Comparison of ENCODE assay signal across 8 cellular contexts in genomic region chrX:133335027-133335426, GRCh38.
DNase-seq lines count a peak whose midpoint lies in the region; ATAC-seq and TF ChIP-seq lines count a peak whose summit lies in the region.

No MANE protein-coding gene starts in this region.

- no peak overlapping the region for H3K4me3 ChIP-seq in cardiac fibroblast (replicated peaks in 1 of 2; ENCODE audit: low read depth in 2 of 2, low read length in 2 of 2)

- peaks cover 41% of the 10 kb centered on the region for H3K27me3 Mint-ChIP-seq in activated T-cell treated with anti-CD3 and anti-CD28 coated beads, Interleukin-2, amount 50 U/mL, for 72 hours (ENCODE audit: low read depth)

- H3K9me3 Mint-ChIP-seq in activated T-cell treated with anti-CD3 and anti-CD28 coated beads, Interleukin-2, amount 50 U/mL, for 72 hours = no peaks in the 10 kb centered on the region

- H3K4me1 Mint-ChIP-seq in activated T-cell treated with anti-CD3 and anti-CD28 coated beads, Interleukin-2, amount 50 U/mL, for 72 hours (ENCODE audit: low read depth) = no peaks in the 10 kb centered on the region

- no peak overlapping the region for H3K4me3 Mint-ChIP-seq in activated T-cell treated with anti-CD3 and anti-CD28 coated beads, Interleukin-2, amount 50 U/mL, for 72 hours

- no peak overlapping the region for H3K27ac Mint-ChIP-seq in activated T-cell treated with anti-CD3 and anti-CD28 coated beads, Interleukin-2, amount 50 U/mL, for 72 hours

- peak; percentile 6 to 7 for DNase-seq in activated T-cell treated with anti-CD3 and anti-CD28 coated beads, Interleukin-2, amount 50 U/mL, for 72 hours
- DNase-seq in activated T-cell treated with anti-CD3 and anti-CD28 coated beads, Interleukin-2, amount 50 U/mL, for 48 hours = no peak
- DNase-seq in NCI-H2029 (lab: John Stamatoyannopoulos, UW) (peak; percentile 17), cardiac fibroblast (ENCODE audit: low read depth in 2 of 2) (peak; percentile 7 to 35), myocyte (ENCODE audit: low read depth) (peak; percentile 30), SHP77 treated with DMSO at 0.1 percent for 48 hours (lab: John Stamatoyannopoulos, UW) (no peak)

- no peak for ATAC-seq in activated T-cell treated with anti-CD3 and anti-CD28 coated beads, Interleukin-2, amount 50 U/mL, for 72 hours (replicated peaks in 1 of 2)
- ATAC-seq in GM18873 (IDR thresholded peaks at IDR 0.05; ENCODE audit: low FRiP score, unreplicated experiment) (no peak), HG03045 (IDR thresholded peaks at IDR 0.05; ENCODE audit: unreplicated experiment) (no peak)

- no peaks in the 10 kb centered on the region for H3K36me3 Mint-ChIP-seq in activated T-cell treated with anti-CD3 and anti-CD28 coated beads, Interleukin-2, amount 50 U/mL, for 72 hours (ENCODE audit: insufficient read depth in 2 of 2)

- peak; percentile 16 for TF ChIP-seq CTCF in cardiac fibroblast (IDR thresholded peaks at IDR 0.05; ENCODE audit: low read depth, low read length)

Comparison
In these comparisons a context has a peak if more than half of its experiments do, and no peak if none do; other contexts are left out.
1. DNase-seq: peak in activated T-cell treated with anti-CD3 and anti-CD28 coated beads, Interleukin-2, amount 50 U/mL, for 72 hours (2 of 2), NCI-H2029 (single experiment), cardiac fibroblast (2 of 2) and myocyte (single experiment); none in activated T-cell treated with anti-CD3 and anti-CD28 coated beads, Interleukin-2, amount 50 U/mL, for 48 hours (0 of 2) and SHP77 treated with DMSO at 0.1 percent for 48 hours (single experiment).